Comparison of ENCODE assay signal across 29 cellular contexts in the genomic region with DNA sequence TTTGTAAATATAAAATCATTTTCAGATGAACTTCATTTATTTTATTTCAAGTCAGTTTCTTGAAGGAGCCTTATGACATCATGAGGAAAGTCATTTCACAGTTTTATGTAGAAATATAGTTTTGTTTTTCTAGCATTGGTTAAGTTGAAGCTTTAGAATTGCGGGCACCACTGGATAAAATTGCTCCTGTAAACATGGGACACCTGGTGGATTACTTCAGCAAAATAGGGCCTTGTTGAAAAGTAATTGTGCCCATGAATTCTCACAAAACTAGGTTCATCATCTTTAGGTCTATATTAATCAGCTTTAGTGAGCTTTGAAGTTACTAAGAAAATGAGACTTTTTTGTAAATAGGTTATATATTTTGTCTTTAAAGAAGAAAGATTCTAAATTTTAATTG. TPM values are rescaled to one million over a fixed set of nuclear protein-coding genes. Genes with fewer than 3 reads are reported as not detected.
"Had no signal": no experiment of that assay in that cellular context is flagged by ENCODE, and none has a peak within 500 bp of the region (broad histone marks: within the 10 kb centered on the region; RNA-seq: fewer than 3 reads in every experiment).

No MANE protein-coding gene starts in this region.

- H3K4me1 ChIP-seq: neural progenitor cell, parathyroid adenoma, psoas muscle, right lobe of liver, sigmoid colon, suprapubic skin, testis, tibial artery, transverse colon, upper lobe of right lung, uterus had no signal

- H3K27ac ChIP-seq: neural progenitor cell, ovary, parathyroid adenoma, psoas muscle, right lobe of liver, sigmoid colon, suprapubic skin, testis, tibial artery, transverse colon, upper lobe of right lung, uterus had no signal

- ATAC-seq: natural killer cell; psoas muscle; right cardiac atrium; right lobe of liver; stimulated activated memory B cell treated with anti-CD40 and anti-IgM and Interleukin-4, amounts not matched to agents 10 μg/mL and 1 μg/mL and 100 μg/mL, for 72 hours; stimulated activated naive CD8-positive, alpha-beta T cell treated with anti-CD3 and anti-CD28 coated beads, Interleukin-15, amount 100 ng/mL, for 72 hours; stimulated activated naive CD8-positive, alpha-beta T cell treated with anti-CD3 and anti-CD28 coated beads, Interleukin-15, Interleukin-2, amounts not matched to agents 100 U/mL and 50 U/mL, for 24 hours; upper lobe of right lung had no signal

- H3K4me1 Mint-ChIP-seq: natural killer cell; nephron; neural progenitor cell; stimulated activated memory B cell treated with anti-CD40 and anti-IgM and Interleukin-4, amounts not matched to agents 10 μg/mL and 1 μg/mL and 100 μg/mL, for 72 hours; stimulated activated naive CD8-positive, alpha-beta T cell treated with anti-CD3 and anti-CD28 coated beads, Interleukin-15, amount 100 ng/mL, for 72 hours had no signal

- H3K9me3 ChIP-seq: ovary, psoas muscle, right lobe of liver, sigmoid colon, suprapubic skin, testis, tibial artery, transverse colon, upper lobe of right lung, uterus had no signal

- H3K36me3 Mint-ChIP-seq: natural killer cell; neural progenitor cell; stimulated activated memory B cell treated with anti-CD40 and anti-IgM and Interleukin-4, amounts not matched to agents 10 μg/mL and 1 μg/mL and 100 μg/mL, for 72 hours; type B pancreatic cell had no signal

- H3K4me3 Mint-ChIP-seq: natural killer cell; nephron; neural progenitor cell; stimulated activated memory B cell treated with anti-CD40 and anti-IgM and Interleukin-4, amounts not matched to agents 10 μg/mL and 1 μg/mL and 100 μg/mL, for 72 hours; stimulated activated naive CD8-positive, alpha-beta T cell treated with anti-CD3 and anti-CD28 coated beads, Interleukin-15, amount 100 ng/mL, for 72 hours; type B pancreatic cell had no signal

- H3K27me3 Mint-ChIP-seq: progenitor cell of endocrine pancreas; stimulated activated memory B cell treated with anti-CD40 and anti-IgM and Interleukin-4, amounts not matched to agents 10 μg/mL and 1 μg/mL and 100 μg/mL, for 72 hours; stimulated activated naive CD8-positive, alpha-beta T cell treated with anti-CD3 and anti-CD28 coated beads, Interleukin-15, amount 100 ng/mL, for 72 hours; type B pancreatic cell had no signal

- H3K36me3 ChIP-seq: neural progenitor cell, ovary, right lobe of liver, sigmoid colon, suprapubic skin, tibial artery, transverse colon, upper lobe of right lung, uterus had no signal

- H3K27ac Mint-ChIP-seq: natural killer cell; nephron; neural progenitor cell; progenitor cell of endocrine pancreas; stimulated activated memory B cell treated with anti-CD40 and anti-IgM and Interleukin-4, amounts not matched to agents 10 μg/mL and 1 μg/mL and 100 μg/mL, for 72 hours; stimulated activated naive CD8-positive, alpha-beta T cell treated with anti-CD3 and anti-CD28 coated beads, Interleukin-15, amount 100 ng/mL, for 72 hours; type B pancreatic cell had no signal

- H3K27me3 ChIP-seq: neural progenitor cell, ovary, right lobe of liver, sigmoid colon, suprapubic skin, testis, tibial artery, transverse colon, upper lobe of right lung, uterus had no signal

- H3K4me3 ChIP-seq: neural progenitor cell, ovary, psoas muscle, right lobe of liver, sigmoid colon, suprapubic skin, testis, tibial artery, transverse colon, upper lobe of right lung, uterus had no signal

- DNase-seq: natural killer cell; occipital lobe; ovary; psoas muscle; right cardiac atrium; right lobe of liver; sigmoid colon; small intestine; stimulated activated CD4-positive, alpha-beta T cell treated with anti-CD3 and anti-CD28 coated beads, Interleukin-15, amount 100 ng/mL, for 24 hours; stimulated activated CD4-positive, alpha-beta T cell treated with anti-CD3 and anti-CD28 coated beads, Interleukin-2, amount 100 ng/mL, for 24 hours; stimulated activated CD4-positive, alpha-beta T cell treated with anti-CD3 and anti-CD28 coated beads, Interleukin-2, amount 100 ng/mL, for 48 hours; stimulated activated CD4-positive, alpha-beta T cell treated with anti-CD3 and anti-CD28 coated beads, Interleukin-4, amount 100 ng/mL, for 4 hours; stimulated activated CD8-positive, alpha-beta memory T cell treated with anti-CD3 and anti-CD28 coated beads, Interleukin-4, amount 100 ng/mL, for 48 hours; stimulated activated naive CD4-positive, alpha-beta T cell; stimulated activated naive CD8-positive, alpha-beta T cell treated with anti-CD3 and anti-CD28 coated beads, Interleukin-15, amount 100 ng/mL, for 72 hours; stimulated activated naive CD8-positive, alpha-beta T cell treated with anti-CD3 and anti-CD28 coated beads, Interleukin-15, Interleukin-2, amounts not matched to agents 100 U/mL and 50 U/mL, for 24 hours; substantia nigra; testis; tibial artery; transverse colon; upper lobe of right lung; uterus had no signal

- H3K9me3 Mint-ChIP-seq: nephron; neural progenitor cell; stimulated activated memory B cell treated with anti-CD40 and anti-IgM and Interleukin-4, amounts not matched to agents 10 μg/mL and 1 μg/mL and 100 μg/mL, for 72 hours; type B pancreatic cell had no signal

RNA-seq across cellular contexts. Expression of a gene that starts 25.3 kb away (rescaled TPM):
- total RNA-seq: natural killer cell had no signal
